ENCODE assay signal across 22 cellular contexts in genomic region chr20:30610044-30610693, GRCh38.
DNase-seq lines count a peak whose midpoint lies in the region; ATAC-seq, FAIRE-seq and TF ChIP-seq lines count a peak whose summit lies in the region.
"Had no signal": no experiment of that assay in that cellular context is flagged by ENCODE, and none has a peak within 500 bp of the region (broad histone marks: within the 10 kb centered on the region; RNA-seq: fewer than 3 reads in every experiment).

No MANE protein-coding gene starts in this region.

- H3K27me3 ChIP-seq in lower lobe of right lung (ENCODE audit: low read depth) (no peaks in the 10 kb centered on the region), upper lobe of right lung (no peaks in the 10 kb centered on the region)
- H3K27me3 ChIP-seq: BE2C, Peyer's patch, SJSA1 had no signal

- H3K4me1 ChIP-seq in lower lobe of right lung (no peaks in the 10 kb centered on the region), upper lobe of right lung (no peaks in the 10 kb centered on the region)
- H3K4me1 ChIP-seq: A549, BE2C, Peyer's patch, SJSA1 had no signal

- peak overlapping the region; percentile 18 for H3K27ac ChIP-seq in lower lobe of right lung
- H3K27ac ChIP-seq in upper lobe of right lung, result no peak overlapping the region
- H3K27ac ChIP-seq: A549, Peyer's patch, SJSA1 had no signal

- FAIRE-seq in D721Med (lab: Jason Lieb, UNC), result no peak
- FAIRE-seq: A549, GM12878, H54 had no signal

- no peaks in the 10 kb centered on the region for H3K27me3 Mint-ChIP-seq in activated CD8-positive, alpha-beta memory T cell treated with anti-CD3 and anti-CD28 coated beads, Interleukin-2, amount 10 ng/mL, durations not matched to agents 7 days and 5 days

- H3K4me3 ChIP-seq in lower lobe of right lung, result no peak overlapping the region
- H3K4me3 ChIP-seq in upper lobe of right lung, result no peak overlapping the region
- H3K4me3 ChIP-seq: A549, GM12878, Peyer's patch, SJSA1 had no signal

- no peaks in the 10 kb centered on the region for H3K36me3 Mint-ChIP-seq in activated CD8-positive, alpha-beta memory T cell treated with anti-CD3 and anti-CD28 coated beads, Interleukin-2, amount 10 ng/mL, durations not matched to agents 7 days and 5 days

- peaks cover 14% of the 10 kb centered on the region for H3K9me3 Mint-ChIP-seq in activated CD8-positive, alpha-beta memory T cell treated with anti-CD3 and anti-CD28 coated beads, Interleukin-2, amount 10 ng/mL, durations not matched to agents 7 days and 5 days (ENCODE audit: low read depth)

- CTCF ChIA-PET in activated CD8-positive, alpha-beta memory T cell treated with anti-CD3 and anti-CD28 coated beads, Interleukin-2, amount 10 ng/mL, durations not matched to agents 7 days and 5 days (lab: Charles Lee), result no interaction called here

- no peak for DNase-seq in left cardiac atrium
- no peak for DNase-seq in Right ventricle myocardium inferior (ENCODE audit: missing footprints)
- DNase-seq in NCI-H446 treated with DMSO at 0.1 percent for 48 hours (lab: John Stamatoyannopoulos, UW), result peak; percentile 6
- no peak for DNase-seq in lower lobe of right lung
- no peak for DNase-seq in upper lobe of right lung
- DNase-seq in D721Med (ENCODE audit: insufficient read length, low spot score), result no peak
- no peak for DNase-seq in activated CD8-positive, alpha-beta memory T cell treated with anti-CD3 and anti-CD28 coated beads, Interleukin-2, amount 10 ng/mL, durations not matched to agents 7 days and 5 days
- DNase-seq: BE2C, COR-L47, DMS 273 treated with DMSO at 0.1 percent for 48 hours, DND-41, NCI-H1092 treated with DMSO at 0.1 percent for 48 hours, NCI-H1436 treated with DMSO at 0.1 percent for 48 hours, NCI-H1930, NCI-H2227 treated with DMSO at 0.1 percent for 48 hours, NCI-H524, NCI-H774 had no signal

- H3K4me3 Mint-ChIP-seq in activated CD8-positive, alpha-beta memory T cell treated with anti-CD3 and anti-CD28 coated beads, Interleukin-2, amount 10 ng/mL, durations not matched to agents 7 days and 5 days, result no peak overlapping the region

- intact Hi-C loops in left cardiac atrium (cut with DNase I), result no loop called here
- intact Hi-C loops in Right ventricle myocardium inferior (cut with DNase I), result no loop called here
- intact Hi-C loops in lower lobe of right lung (cut with DNase I), result no loop called here
- intact Hi-C loops in upper lobe of right lung (cut with DNase I), result no loop called here

- TF ChIP-seq CTCF in lower lobe of right lung (IDR thresholded peaks at IDR 0.05) (no peak), upper lobe of right lung (IDR thresholded peaks at IDR 0.05) (no peak), D721Med (IDR thresholded peaks at IDR 0.05; ENCODE audit: insufficient read depth, missing control alignments) (no peak)

- H3K36me3 ChIP-seq in lower lobe of right lung (no peaks in the 10 kb centered on the region), upper lobe of right lung (no peaks in the 10 kb centered on the region)
- H3K36me3 ChIP-seq: BE2C, Peyer's patch, SJSA1 had no signal

- no peak overlapping the region for H3K27ac Mint-ChIP-seq in activated CD8-positive, alpha-beta memory T cell treated with anti-CD3 and anti-CD28 coated beads, Interleukin-2, amount 10 ng/mL, durations not matched to agents 7 days and 5 days

- ATAC-seq in left cardiac atrium, result peak; percentile 58 to 70
- ATAC-seq in Right ventricle myocardium inferior, result no peak
- ATAC-seq in lower lobe of right lung, result no peak
- peak; percentile 48 for ATAC-seq in upper lobe of right lung
- no peak for ATAC-seq in activated CD8-positive, alpha-beta memory T cell treated with anti-CD3 and anti-CD28 coated beads, Interleukin-2, amount 10 ng/mL, durations not matched to agents 7 days and 5 days
- ATAC-seq: A549, GM12878 had no signal

- no peaks in the 10 kb centered on the region for H3K4me1 Mint-ChIP-seq in activated CD8-positive, alpha-beta memory T cell treated with anti-CD3 and anti-CD28 coated beads, Interleukin-2, amount 10 ng/mL, durations not matched to agents 7 days and 5 days

- H3K9me3 ChIP-seq in lower lobe of right lung, result peaks cover 8% of the 10 kb centered on the region
- H3K9me3 ChIP-seq in upper lobe of right lung, result peaks cover 12% of the 10 kb centered on the region
- H3K9me3 ChIP-seq: BE2C, SJSA1 had no signal

Comparison
In these comparisons a context has a peak if more than half of its experiments do, and no peak if none do; other contexts are left out.
1. ATAC-seq: peak in left cardiac atrium (2 of 2) and upper lobe of right lung (single experiment); none in Right ventricle myocardium inferior (single experiment), lower lobe of right lung (0 of 2) and activated CD8-positive, alpha-beta memory T cell treated with anti-CD3 and anti-CD28 coated beads, Interleukin-2, amount 10 ng/mL, durations not matched to agents 7 days and 5 days (single experiment).